22 cellular contexts compared by ENCODE assay signal in genomic region chr3:3464131-3464530, GRCh38.
"Had no signal": no experiment of that assay in that cellular context is flagged by ENCODE, and none has a peak within 500 bp of the region (broad histone marks: within the 10 kb centered on the region; RNA-seq: fewer than 3 reads in every experiment).

No MANE protein-coding gene starts in this region.

- H3K9me3 Mint-ChIP-seq: mesothelial cell of epicardium had no signal

- H2AFZ ChIP-seq: hepatocyte had no signal

- H3K4me3 Mint-ChIP-seq: mesothelial cell of epicardium, naive B cell had no signal

- H3K27me3 ChIP-seq: dorsolateral prefrontal cortex, esophagus squamous epithelium, gastroesophageal sphincter, heart left ventricle, hepatocyte, left lung had no signal

- DNase-seq: dermis blood vessel endothelial cell; dorsolateral prefrontal cortex; effector CD4-positive, alpha-beta T cell; effector memory CD4-positive, alpha-beta T cell; erythroblast; esophagus squamous epithelium; foreskin fibroblast; foreskin melanocyte; heart left ventricle; hypothalamus; left cardiac atrium; left lung; left ventricle myocardium superior; lower lobe of right lung; mucosa of descending colon; naive B cell had no signal

- H3K9me3 ChIP-seq: esophagus squamous epithelium, gastroesophageal sphincter, left lung, lower lobe of right lung, mucosa of descending colon had no signal

- H3K27me3 Mint-ChIP-seq: naive B cell had no signal

- ATAC-seq: esophagus mucosa, gastroesophageal sphincter, heart left ventricle, left cardiac atrium, left lung, left ventricle myocardium superior, lower lobe of right lung, mucosa of descending colon had no signal

- H3K36me3 ChIP-seq: esophagus squamous epithelium, gastroesophageal sphincter, heart left ventricle, left lung, lower lobe of right lung had no signal

- H3K4me3 ChIP-seq: coronary artery, dorsolateral prefrontal cortex, esophagus squamous epithelium, gastroesophageal sphincter, heart left ventricle, hepatocyte, left lung, lower lobe of right lung, mucosa of descending colon had no signal

- H3K27ac Mint-ChIP-seq: mesothelial cell of epicardium had no signal

- H3K4me1 Mint-ChIP-seq: mesothelial cell of epicardium, naive B cell had no signal

- H3K4me2 ChIP-seq: hepatocyte had no signal

- H3K4me1 ChIP-seq: esophagus squamous epithelium, gastroesophageal sphincter, heart left ventricle, left lung, lower lobe of right lung had no signal

- H3K27ac ChIP-seq: coronary artery, dorsolateral prefrontal cortex, epithelial cell of prostate, esophagus squamous epithelium, gastroesophageal sphincter, heart left ventricle, hepatocyte, left lung, lower lobe of right lung had no signal

- H3K79me2 ChIP-seq: hepatocyte had no signal

- H3K36me3 Mint-ChIP-seq: mesothelial cell of epicardium, naive B cell had no signal
